Comparison of ENCODE assay signal across 34 cellular contexts in the genomic region with DNA sequence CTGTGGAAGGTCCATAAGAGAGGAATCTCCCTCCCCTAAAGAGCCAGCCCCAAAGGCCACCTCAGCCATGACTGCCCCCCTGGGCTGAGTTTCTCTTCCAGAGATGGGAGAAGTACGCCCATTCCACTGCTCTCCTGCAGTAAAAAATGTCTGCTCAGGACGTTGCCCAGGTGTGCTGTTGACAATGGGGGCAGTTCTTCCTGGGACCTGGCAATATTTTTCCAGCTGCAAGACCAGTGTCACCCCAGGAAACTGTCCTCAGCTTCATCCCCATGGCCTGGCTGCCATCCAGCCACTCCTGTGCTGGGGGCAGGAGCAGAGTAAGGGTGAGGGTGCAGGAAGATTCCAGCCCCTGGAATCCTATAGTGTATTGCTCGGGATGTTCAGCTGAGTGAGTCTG. TPM values are rescaled to one million over a fixed set of nuclear protein-coding genes. Genes with fewer than 3 reads are reported as not detected.
"Had no signal": no experiment of that assay in that cellular context is flagged by ENCODE, and none has a peak within 500 bp of the region (broad histone marks: within the 10 kb centered on the region; RNA-seq: fewer than 3 reads in every experiment).

No MANE protein-coding gene starts in this region.

- H3K4me3 ChIP-seq: esophagus muscularis mucosa, gastrocnemius medialis had no signal

- H3K4me3 Mint-ChIP-seq: activated B cell treated with CpG ODN at 0.5 μM for 24 hours; activated CD8-positive, alpha-beta T cell treated with anti-CD3 and anti-CD28 coated beads for 36 hours; activated naive CD8-positive, alpha-beta T cell; activated T-cell treated with anti-CD3 and anti-CD28 coated beads, Interleukin-2, amount 50 U/mL, for 4 hours; activated T-helper 17 cell treated with anti-CD3 and anti-CD28 coated beads, Interleukin-2, amount 50 U/mL, for 72 hours; effector memory CD8-positive, alpha-beta T cell; T-helper 17 cell; T-helper 2 cell treated with Interferon-gamma antibody and Interleukin-4, amounts not matched to agents 5 μg/mL and 100 μg/mL, for 36 hours had no signal

- H3K27ac ChIP-seq: brain microvascular endothelial cell, esophagus muscularis mucosa, foreskin keratinocyte, gastrocnemius medialis, WERI-Rb-1 had no signal

- H3K27ac Mint-ChIP-seq: activated B cell treated with CpG ODN at 0.5 μM for 24 hours; activated CD8-positive, alpha-beta T cell treated with anti-CD3 and anti-CD28 coated beads for 36 hours; activated naive CD8-positive, alpha-beta T cell; activated T-helper 17 cell treated with anti-CD3 and anti-CD28 coated beads, Interleukin-2, amount 50 U/mL, for 72 hours; effector memory CD8-positive, alpha-beta T cell; T-helper 17 cell; T-helper 2 cell treated with Interferon-gamma antibody and Interleukin-4, amounts not matched to agents 5 μg/mL and 100 μg/mL, for 36 hours had no signal

- ATAC-seq: activated CD4-positive, CD25-positive, alpha-beta regulatory T cell treated with anti-CD3 and anti-CD28 coated beads, Interleukin-2, amount 50 U/mL, for 24 hours; activated CD8-positive, alpha-beta T cell treated with anti-CD3 and anti-CD28 coated beads for 36 hours; activated T-cell treated with anti-CD3 and anti-CD28 coated beads, Interleukin-2, amount 50 U/mL, for 4 hours; activated T-helper 17 cell treated with anti-CD3 and anti-CD28 coated beads, Interleukin-2, amount 50 U/mL, for 72 hours; effector memory CD8-positive, alpha-beta T cell; foreskin keratinocyte; gastrocnemius medialis; T-helper 17 cell had no signal

- H3K9me3 Mint-ChIP-seq: activated B cell treated with CpG ODN at 0.5 μM for 24 hours; activated CD8-positive, alpha-beta T cell treated with anti-CD3 and anti-CD28 coated beads for 36 hours; activated T-cell treated with anti-CD3 and anti-CD28 coated beads, Interleukin-2, amount 50 U/mL, for 4 hours; activated T-helper 17 cell treated with anti-CD3 and anti-CD28 coated beads, Interleukin-2, amount 50 U/mL, for 72 hours; effector memory CD8-positive, alpha-beta T cell; T-helper 2 cell treated with Interferon-gamma antibody and Interleukin-4, amounts not matched to agents 5 μg/mL and 100 μg/mL, for 36 hours had no signal

- H3K27me3 Mint-ChIP-seq: activated B cell treated with CpG ODN at 0.5 μM for 24 hours; activated CD8-positive, alpha-beta T cell treated with anti-CD3 and anti-CD28 coated beads for 36 hours had no signal

- H3K36me3 ChIP-seq: brain microvascular endothelial cell, esophagus muscularis mucosa, gastrocnemius medialis, WERI-Rb-1 had no signal

- FAIRE-seq: astrocyte, bronchial epithelial cell, colon had no signal

- H3K27me3 ChIP-seq: brain microvascular endothelial cell had no signal

- H3K4me1 Mint-ChIP-seq: activated B cell treated with CpG ODN at 0.5 μM for 24 hours; activated T-helper 17 cell treated with anti-CD3 and anti-CD28 coated beads, Interleukin-2, amount 50 U/mL, for 72 hours; T-helper 17 cell had no signal

- DNase-seq: activated B cell treated with CpG ODN at 0.5 μM for 24 hours; activated CD4-positive, alpha-beta T cell treated with anti-CD3 and anti-CD28 coated beads for 48 hours; activated CD4-positive, alpha-beta T cell treated with anti-CD3 and anti-CD28 coated beads, Interleukin-2, amount 50 U/mL, for 1 hour; activated CD4-positive, alpha-beta T cell treated with anti-CD3 and anti-CD28 coated beads, Interleukin-2, amount 50 U/mL, for 48 hours; activated CD8-positive, alpha-beta memory T cell treated with anti-CD3 and anti-CD28 coated beads for 24 hours; activated CD8-positive, alpha-beta T cell treated with anti-CD3 and anti-CD28 coated beads for 36 hours; activated effector memory CD4-positive, alpha-beta T cell treated with Interleukin-2 at 50 U/mL for 16 hours; activated gamma-delta T cell treated with Interleukin-2 at 50 U/mL for 16 hours; activated naive CD4-positive, alpha-beta T cell treated with anti-CD3 and anti-CD28 coated beads, Interleukin-2, amount 50 U/mL, for 16 hours; activated naive CD4-positive, alpha-beta T cell treated with Interleukin-2 at 50 U/mL for 16 hours; activated T-cell treated with anti-CD3 and anti-CD28 coated beads, Interleukin-2, amount 50 U/mL, for 4 hours; amniotic stem cell; anterior cingulate cortex; brain microvascular endothelial cell; cortex of kidney; dermis blood vessel endothelial cell; effector CD4-positive, alpha-beta T cell; effector memory CD8-positive, alpha-beta T cell; erythroblast; foreskin keratinocyte; gastrocnemius medialis; glutamatergic neuron; T-helper 1 cell; T-helper 17 cell; T1000; WERI-Rb-1 had no signal

- H3K9me3 ChIP-seq: esophagus muscularis mucosa, gastrocnemius medialis had no signal

- H3K36me3 Mint-ChIP-seq: activated naive CD8-positive, alpha-beta T cell had no signal

- H3K4me1 ChIP-seq: esophagus muscularis mucosa, foreskin keratinocyte, gastrocnemius medialis had no signal

RNA-seq across cellular contexts. Expression of a gene that starts 14.3 kb away (rescaled TPM):
- total RNA-seq: activated B cell treated with CpG ODN at 0.5 μM for 24 hours; activated CD8-positive, alpha-beta T cell treated with anti-CD3 and anti-CD28 coated beads for 36 hours; activated T-cell treated with anti-CD3 and anti-CD28 coated beads, Interleukin-2, amount 50 U/mL, for 4 hours; activated T-helper 17 cell treated with anti-CD3 and anti-CD28 coated beads, Interleukin-2, amount 50 U/mL, for 72 hours; bronchial epithelial cell; dermis blood vessel endothelial cell; foreskin keratinocyte; gastrocnemius medialis; T-helper 17 cell had no signal
- polyA plus RNA-seq: foreskin keratinocyte had no signal
